ENCODE assay signal across 20 cellular contexts in genomic region chr20:29742699-29743100, GRCh38.
DNase-seq lines count a peak whose midpoint lies in the region; ATAC-seq and TF ChIP-seq lines count a peak whose summit lies in the region.
"Had no signal": no experiment of that assay in that cellular context is flagged by ENCODE, and none has a peak within 500 bp of the region (broad histone marks: within the 10 kb centered on the region; RNA-seq: fewer than 3 reads in every experiment).

No MANE protein-coding gene starts in this region.

- POLR2A ChIA-PET in HEK293T (lab: Yijun Ruan, JAX): no interaction called here

- ATAC-seq in left ventricle myocardium superior (no peak), Right ventricle myocardium inferior (no peak)

- no peaks in the 10 kb centered on the region for H3K36me3 ChIP-seq in NT2/D1 (ENCODE audit: insufficient read depth, insufficient read length, low read length)
- no peaks in the 10 kb centered on the region for H3K36me3 ChIP-seq in BE2C
- H3K36me3 ChIP-seq: Peyer's patch had no signal

- H3K27me3 ChIP-seq in NT2/D1 (ENCODE audit: insufficient read depth, insufficient read length): peaks cover 32% of the 10 kb centered on the region
- no peaks in the 10 kb centered on the region for H3K27me3 ChIP-seq in BE2C
- H3K27me3 ChIP-seq: Peyer's patch had no signal

- H3K9ac ChIP-seq in NT2/D1 (ENCODE audit: insufficient read length, low read depth): peak overlapping the region; percentile 81
- H3K9ac ChIP-seq: KMS-11 had no signal

- H3K4me3 ChIP-seq in NT2/D1 (ENCODE audit: insufficient read length, low read depth) (peak overlapping the region; percentile 47), iPS-18c (ENCODE audit: insufficient read depth, low read depth, low read length) (peak overlapping the region; percentile 34), BE2C (ENCODE audit: low read depth, low read length) (no peak overlapping the region)
- H3K4me3 ChIP-seq: Peyer's patch had no signal

- CTCF ChIA-PET in HEK293T (lab: Yijun Ruan, JAX): no interaction called here

- no peaks in the 10 kb centered on the region for H3K4me1 ChIP-seq in NT2/D1 (ENCODE audit: insufficient read depth, insufficient read length)
- H3K4me1 ChIP-seq in BE2C: no peaks in the 10 kb centered on the region
- H3K4me1 ChIP-seq: Peyer's patch had no signal

- DNase-seq in left ventricle myocardium superior (peak; percentile 20), Right ventricle myocardium inferior (ENCODE audit: missing footprints) (no peak), NT2/D1 (ENCODE audit: low read depth, low spot score) (no peak), HEK293T (ENCODE audit: extremely low spot score) (no peak), BE2C (no peak)
- DNase-seq in stimulated activated CD4-positive, alpha-beta T cell treated with anti-CD3 and anti-CD28 coated beads, Interleukin-12 subunit alpha, Interleukin-12 subunit beta, amount 100 ng/mL, for 4 hours: no peak
- DNase-seq: AML-193, EL, HCEC 1CT, IMR-90, NCI-H1105, NCI-H146, NCI-H2029, NCI-H2171, NCI-H524 treated with DMSO at 0.1 percent for 48 hours, NCI-H82, SW 1271 had no signal

- intact Hi-C loops in left ventricle myocardium superior (cut with micrococcal nuclease): no loop called here
- intact Hi-C loops in Right ventricle myocardium inferior (cut with DNase I): no loop called here

- TF ChIP-seq CTCF in BE2C (IDR thresholded peaks at IDR 0.05; ENCODE audit: low read depth, low read length): no peak

- H3K9me3 ChIP-seq in NT2/D1 (ENCODE audit: insufficient read depth, low read length) (no peaks in the 10 kb centered on the region; the same call in 1 of the 2 replicates), iPS-18c (ENCODE audit: control insufficient read depth, insufficient read depth, low read length) (peaks cover 14% of the 10 kb centered on the region), BE2C (no peaks in the 10 kb centered on the region)

TF ChIP-seq in HEK293T, 16 proteins besides CTCF, POLR2A, EP300 and RAD21:
- TF ChIP-seq ARNT (IDR thresholded peaks at IDR 0.05): no peak
- TF ChIP-seq FOXM1 (IDR thresholded peaks at IDR 0.05; ENCODE audit: borderline replicate concordance): no peak
- no peak for TF ChIP-seq L3MBTL2 (conservative IDR thresholded peaks at IDR 0.05)
- no peak for TF ChIP-seq SP1 (IDR thresholded peaks at IDR 0.05)
- TF ChIP-seq BHLHE40 (IDR thresholded peaks at IDR 0.05; ENCODE audit: borderline replicate concordance): no peak
- TF ChIP-seq CTBP1 (IDR thresholded peaks at IDR 0.05; ENCODE audit: borderline replicate concordance): no peak
- TF ChIP-seq LEF1 (IDR thresholded peaks at IDR 0.05; ENCODE audit: borderline replicate concordance): no peak
- TF ChIP-seq PKNOX1 (IDR thresholded peaks at IDR 0.05): no peak
- TF ChIP-seq TARDBP (IDR thresholded peaks at IDR 0.05): no peak
- no peak for TF ChIP-seq FOXK2 (IDR thresholded peaks at IDR 0.05)
- no peak for TF ChIP-seq ELF4 (IDR thresholded peaks at IDR 0.05)
- TF ChIP-seq ZNF384 (IDR thresholded peaks at IDR 0.05): no peak
- TF ChIP-seq FOXA1 (IDR thresholded peaks at IDR 0.05): no peak
TF ChIP-seq in HEK293T: peak in this region for 0.
